Comparison of ENCODE assay signal across 1 cellular context in the genomic region with DNA sequence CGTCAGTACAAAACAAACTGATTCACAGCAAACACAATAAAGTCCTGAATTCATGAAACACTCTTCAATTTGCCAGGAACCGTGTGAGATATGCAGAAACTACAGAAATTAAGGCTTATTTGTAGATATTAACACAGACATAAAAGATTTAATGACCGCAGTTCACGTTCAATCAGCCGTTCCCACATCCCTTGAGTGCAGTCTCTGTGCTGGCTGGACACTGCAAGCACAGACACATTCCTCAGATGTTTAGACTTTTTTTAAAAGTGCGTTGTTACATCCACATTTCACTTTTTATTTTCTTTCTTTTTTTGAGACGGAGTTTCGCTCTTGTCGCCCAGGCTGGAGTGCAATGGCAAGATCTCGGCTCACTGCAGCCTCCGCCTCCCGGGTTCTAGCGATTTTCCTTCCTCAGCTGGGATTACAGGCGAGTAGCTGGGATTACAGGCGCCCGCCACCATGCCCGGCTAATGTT.
TF ChIP-seq lines count a peak whose summit lies in the region.

No MANE protein-coding gene starts in this region.

TF ChIP-seq in IMR-90, 13 proteins besides CTCF, POLR2A, EP300 and RAD21 (continued from another document):
- TF ChIP-seq, protein P1, sequence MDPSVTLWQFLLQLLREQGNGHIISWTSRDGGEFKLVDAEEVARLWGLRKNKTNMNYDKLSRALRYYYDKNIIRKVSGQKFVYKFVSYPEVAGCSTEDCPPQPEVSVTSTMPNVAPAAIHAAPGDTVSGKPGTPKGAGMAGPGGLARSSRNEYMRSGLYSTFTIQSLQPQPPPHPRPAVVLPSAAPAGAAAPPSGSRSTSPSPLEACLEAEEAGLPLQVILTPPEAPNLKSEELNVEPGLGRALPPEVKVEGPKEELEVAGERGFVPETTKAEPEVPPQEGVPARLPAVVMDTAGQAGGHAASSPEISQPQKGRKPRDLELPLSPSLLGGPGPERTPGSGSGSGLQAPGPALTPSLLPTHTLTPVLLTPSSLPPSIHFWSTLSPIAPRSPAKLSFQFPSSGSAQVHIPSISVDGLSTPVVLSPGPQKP (IDR thresholded peaks at IDR 0.05; ENCODE audit: borderline replicate concordance, low read depth, low read length) = no peak
- no peak for TF ChIP-seq MAZ (IDR thresholded peaks at IDR 0.05; ENCODE audit: borderline replicate concordance, low read depth, low read length)
TF ChIP-seq in IMR-90: peak in this region for 0.
